Comparison of ENCODE assay signal across 8 cellular contexts in genomic region chr5:126544087-126544740, GRCh38. TPM values are rescaled to one million over a fixed set of nuclear protein-coding genes. Genes with fewer than 3 reads are reported as not detected.
DNase-seq lines count a peak whose midpoint lies in the region; ATAC-seq and TF ChIP-seq lines count a peak whose summit lies in the region.

No MANE protein-coding gene starts in this region.

- H3K27me3 Mint-ChIP-seq in progenitor cell of endocrine pancreas: no peaks in the 10 kb centered on the region

- H3K36me3 ChIP-seq in upper lobe of left lung: peaks cover 0 to 36% (median 24%) of the 10 kb centered on the region in 4 donors

- DNase-seq in SHP77 (lab: John Stamatoyannopoulos, UW) (peak; percentile 28 to 32), SHP77 treated with DMSO at 0.1 percent for 48 hours (lab: John Stamatoyannopoulos, UW) (no peak), HPDE6-E6E7 (ENCODE audit: extremely low spot score) (peak; percentile 26), SW480 (ENCODE audit: low spot score) (peak; percentile 39), dermis blood vessel endothelial cell (peak; percentile 72), progenitor cell of endocrine pancreas (ENCODE audit: low spot score, unreplicated experiment) (no peak), upper lobe of left lung (no peak)

- H3K4me1 ChIP-seq in upper lobe of left lung: no peaks in the 10 kb centered on the region

- H3K9me3 Mint-ChIP-seq in progenitor cell of endocrine pancreas (ENCODE audit: low read depth): no peaks in the 10 kb centered on the region

- TF ChIP-seq EP300 in upper lobe of left lung (IDR thresholded peaks at IDR 0.05): no peak

- no peak for TF ChIP-seq POLR2A in upper lobe of left lung (IDR thresholded peaks at IDR 0.05)

- peak; percentile 58 for TF ChIP-seq CTCF in progenitor cell of endocrine pancreas (IDR thresholded peaks at IDR 0.05; ENCODE audit: unreplicated experiment)
- TF ChIP-seq CTCF in upper lobe of left lung (IDR thresholded peaks at IDR 0.05): peak in 3 of 6 experiments; percentile 15 to 32 (median 25)

- no peak overlapping the region for H3K4me3 Mint-ChIP-seq in progenitor cell of endocrine pancreas (ENCODE audit: low read depth)

- peak; percentile 59 for ATAC-seq in GM21390 (IDR thresholded peaks at IDR 0.05; ENCODE audit: unreplicated experiment)
- no peak for ATAC-seq in upper lobe of left lung (ENCODE audit: low FRiP score in 2 of 2)

- no peaks in the 10 kb centered on the region for H3K27me3 ChIP-seq in upper lobe of left lung

- no peak overlapping the region for H3K27ac ChIP-seq in upper lobe of left lung

- no peak overlapping the region for H3K27ac Mint-ChIP-seq in progenitor cell of endocrine pancreas

- peaks cover 6% of the 10 kb centered on the region for H3K4me1 Mint-ChIP-seq in progenitor cell of endocrine pancreas (ENCODE audit: low read depth)

- peaks cover 23% of the 10 kb centered on the region for H3K36me3 Mint-ChIP-seq in progenitor cell of endocrine pancreas (ENCODE audit: insufficient read depth)

- no peaks in the 10 kb centered on the region for H3K9me3 ChIP-seq in upper lobe of left lung

- no peak overlapping the region for H3K4me3 ChIP-seq in upper lobe of left lung

- 69 to 75% methylated on average over 11 of the region's 12 CpGs for WGBS in upper lobe of left lung, 2 donors

RNA-seq across cellular contexts. Expression of gene ALDH7A1, which starts 50.8 kb away (rescaled TPM):
- total RNA-seq in dermis blood vessel endothelial cell (26.7 and 28.7 TPM in 2 replicates), progenitor cell of endocrine pancreas (233 and 246 TPM in 2 replicates), upper lobe of left lung (10 to 100 TPM; 19.3 to 41.4 (median 30.0) TPM)

RNA-seq across cellular contexts. Expression of gene PHAX, which starts 56.5 kb away (rescaled TPM):
- total RNA-seq in dermis blood vessel endothelial cell (60.7 and 67.4 TPM in 2 replicates), progenitor cell of endocrine pancreas (45.8 and 58.2 TPM in 2 replicates), upper lobe of left lung (10 to 100 TPM; 22.7 to 66.6 (median 30.8) TPM)

Comparison
In these comparisons a context has a peak if more than half of its experiments do, and no peak if none do; other contexts are left out.
1. DNase-seq: peak in SHP77 (2 of 2), HPDE6-E6E7 (single experiment), SW480 (single experiment) and dermis blood vessel endothelial cell (single experiment); none in SHP77 treated with DMSO at 0.1 percent for 48 hours (single experiment), progenitor cell of endocrine pancreas (single experiment) and upper lobe of left lung (0 of 2).